8 cellular contexts compared by ENCODE assay signal in the genomic region with DNA sequence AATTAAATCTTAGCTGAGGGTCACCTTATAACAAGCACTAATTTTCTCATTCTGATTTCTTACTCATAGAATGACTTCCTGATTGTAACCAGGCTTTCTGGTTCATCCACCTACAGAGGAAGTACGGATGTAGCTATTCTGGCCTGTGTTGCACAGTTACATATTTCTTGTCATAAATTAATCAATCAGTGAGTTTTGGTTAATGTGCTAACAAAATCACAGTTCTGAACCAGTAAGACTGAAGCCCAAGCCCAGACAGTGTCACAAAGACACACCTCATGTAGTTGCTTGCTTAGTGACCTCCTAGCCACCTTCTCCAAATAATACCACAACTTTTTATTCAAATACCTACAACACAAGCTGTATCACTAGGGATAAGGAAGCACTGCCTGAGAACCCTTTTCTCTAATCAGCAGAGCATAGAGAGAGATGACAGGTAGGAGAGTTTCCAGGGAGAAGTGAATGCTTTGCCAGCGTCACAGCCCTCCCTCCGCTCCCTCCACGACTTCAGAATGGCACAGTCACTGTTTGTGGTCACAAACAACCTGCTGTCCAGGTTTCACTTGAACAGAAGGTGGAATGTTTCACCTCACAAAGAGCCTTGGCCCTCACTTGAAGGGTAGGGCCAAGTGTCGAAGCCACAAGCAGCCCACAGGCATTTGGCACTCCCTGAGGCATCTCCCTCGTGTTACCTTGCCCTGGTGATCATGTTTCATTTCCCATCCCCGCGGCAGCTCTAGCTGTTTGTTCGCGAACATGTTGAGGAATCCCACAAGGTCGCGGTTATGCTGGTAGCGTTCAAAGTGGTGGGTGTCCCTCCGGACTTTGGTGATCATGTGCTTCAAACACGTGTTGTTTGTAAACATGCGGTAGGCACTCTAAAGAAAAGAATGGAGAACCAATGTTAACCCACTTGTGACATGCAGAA.
DNase-seq lines count a peak whose midpoint lies in the region; ATAC-seq, FAIRE-seq and TF ChIP-seq lines count a peak whose summit lies in the region.

No MANE protein-coding gene starts in this region.

- no peaks in the 10 kb centered on the region for H3K27me3 ChIP-seq in RWPE2 (ENCODE audit: insufficient read depth, poor library complexity, severe bottlenecking)

- peak overlapping the region; percentile 50 for H3K27ac ChIP-seq in RWPE2 (ENCODE audit: poor library complexity, severe bottlenecking)

- no peaks in the 10 kb centered on the region for H3K9me3 ChIP-seq in RWPE2 (ENCODE audit: severe bottlenecking)

- peak; percentile 78 for FAIRE-seq in H54 (lab: Jason Lieb, UNC)

- no peak for TF ChIP-seq POLR2A in H54 (IDR thresholded peaks at IDR 0.05; ENCODE audit: low read depth, low read length)

- TF ChIP-seq CTCF in RWPE2 (IDR thresholded peaks at IDR 0.05; ENCODE audit: poor library complexity, severe bottlenecking): no peak

- no peaks in the 10 kb centered on the region for H3K36me3 ChIP-seq in RWPE2 (ENCODE audit: low read depth)

- peak; percentile 84 for ATAC-seq in RWPE2 (ENCODE audit: low read depth)
- no peak for ATAC-seq in HG03280 (IDR thresholded peaks at IDR 0.05; ENCODE audit: unreplicated experiment)
- no peak for ATAC-seq in SK-N-SH treated with all-trans-retinoic acid at 6 μM for 48 hours

- H3K4me1 ChIP-seq in RWPE2 (ENCODE audit: insufficient read depth, poor library complexity, severe bottlenecking): peaks cover 34% of the 10 kb centered on the region

- no peak overlapping the region for H3K4me3 ChIP-seq in RWPE2 (ENCODE audit: severe bottlenecking)

- peak; percentile 48 for DNase-seq in EH (ENCODE audit: low read depth)
- no peak for DNase-seq in H54 (ENCODE audit: insufficient read length, low spot score)
- peak; percentile 87 for DNase-seq in RWPE2 (ENCODE audit: low spot score)
- DNase-seq in kidney glomerular epithelial cell (lab: John Stamatoyannopoulos, UW): peak; percentile 45
- DNase-seq in AG20443 (ENCODE audit: low spot score): no peak
- no peak for DNase-seq in UCSD-AML1 (lab: John Stamatoyannopoulos, UW; ENCODE audit: unreplicated experiment)

TF ChIP-seq in SK-N-SH treated with all-trans-retinoic acid at 6 μM for 48 hours, 23 proteins besides CTCF, POLR2A, EP300 and RAD21:
- no peak for TF ChIP-seq ZFP30 (CRISPR knock-in tag; IDR thresholded peaks at IDR 0.05)
- no peak for TF ChIP-seq TSHZ2 (CRISPR knock-in tag; IDR thresholded peaks at IDR 0.05)
- no peak for TF ChIP-seq ZNF70 (CRISPR knock-in tag; IDR thresholded peaks at IDR 0.05)
- TF ChIP-seq OSR1 (CRISPR knock-in tag; IDR thresholded peaks at IDR 0.05): no peak
- no peak for TF ChIP-seq BACH2 (CRISPR knock-in tag; IDR thresholded peaks at IDR 0.05; ENCODE audit: borderline replicate concordance)
- no peak for TF ChIP-seq ISL1 (CRISPR knock-in tag; IDR thresholded peaks at IDR 0.05)
- TF ChIP-seq PATZ1 (CRISPR knock-in tag; IDR thresholded peaks at IDR 0.05; ENCODE audit: borderline replicate concordance): no peak
- TF ChIP-seq RARB (CRISPR knock-in tag; IDR thresholded peaks at IDR 0.05): no peak
- TF ChIP-seq ZNF8 (CRISPR knock-in tag; IDR thresholded peaks at IDR 0.05): no peak
TF ChIP-seq in SK-N-SH treated with all-trans-retinoic acid at 6 μM for 48 hours: peak in this region for 0.

Comparison
In these comparisons a context has a peak if more than half of its experiments do, and no peak if none do; other contexts are left out.
1. DNase-seq: peak in EH (single experiment), RWPE2 (single experiment) and kidney glomerular epithelial cell (single experiment); none in H54 (single experiment), AG20443 (single experiment) and UCSD-AML1 (single experiment).